18 cellular contexts compared by ENCODE assay signal in the genomic region with DNA sequence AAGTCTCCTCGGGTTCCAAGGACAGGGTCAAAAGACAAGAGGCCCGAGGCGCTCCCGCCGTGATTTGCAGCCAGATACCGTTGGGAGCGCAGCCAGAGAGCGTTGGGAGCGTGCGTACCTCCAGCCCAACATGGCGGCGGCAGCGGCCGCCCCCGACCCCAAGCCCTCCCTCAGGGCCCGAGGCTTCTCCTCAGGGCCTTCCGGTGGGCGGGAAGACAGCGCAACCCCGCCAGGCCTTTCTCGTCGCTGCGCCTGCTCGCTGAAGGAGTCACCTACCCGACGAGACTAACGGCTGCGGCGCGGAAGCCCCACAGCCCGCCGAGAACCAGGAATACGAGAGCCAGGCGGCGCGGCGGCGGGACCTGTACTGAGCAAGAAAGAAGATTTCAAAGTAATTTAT. TPM values are rescaled to one million over a fixed set of nuclear protein-coding genes. Genes with fewer than 3 reads are reported as not detected.
DNase-seq lines count a peak whose midpoint lies in the region; ATAC-seq, FAIRE-seq and TF ChIP-seq lines count a peak whose summit lies in the region.
"Had no signal": no experiment of that assay in that cellular context is flagged by ENCODE, and none has a peak within 500 bp of the region (broad histone marks: within the 10 kb centered on the region; RNA-seq: fewer than 3 reads in every experiment).

No MANE protein-coding gene starts in this region.

- ATAC-seq in K562: no peak
- ATAC-seq in stimulated activated naive CD8-positive, alpha-beta T cell treated with anti-CD3 and anti-CD28 coated beads, Interleukin-15, amount 100 ng/mL, for 72 hours: no peak
- ATAC-seq: activated CD4-positive, CD25-positive, alpha-beta regulatory T cell treated with anti-CD3 and anti-CD28 coated beads, Interleukin-2, amount 50 U/mL, for 24 hours; naive thymus-derived CD8-positive, alpha-beta T cell had no signal

- H3K79me2 ChIP-seq in K562 (ENCODE audit: control insufficient read depth, insufficient read depth, low read length): peaks cover 16% of the 10 kb centered on the region

- peaks cover 17% of the 10 kb centered on the region for H3K4me1 Mint-ChIP-seq in stimulated activated naive CD8-positive, alpha-beta T cell treated with anti-CD3 and anti-CD28 coated beads, Interleukin-15, amount 100 ng/mL, for 72 hours
- peaks cover 17% of the 10 kb centered on the region for H3K4me1 Mint-ChIP-seq in type B pancreatic cell (ENCODE audit: unreplicated experiment)

- peaks cover 14 to 28% of the 10 kb centered on the region in 2 donors for H3K9me3 Mint-ChIP-seq in stimulated activated naive CD8-positive, alpha-beta T cell treated with anti-CD3 and anti-CD28 coated beads, Interleukin-15, amount 100 ng/mL, for 72 hours
- peaks cover 6% of the 10 kb centered on the region for H3K9me3 Mint-ChIP-seq in type B pancreatic cell

- H3K27me3 Mint-ChIP-seq in stimulated activated naive CD8-positive, alpha-beta T cell treated with anti-CD3 and anti-CD28 coated beads, Interleukin-15, amount 100 ng/mL, for 72 hours: no peaks in the 10 kb centered on the region
- H3K27me3 Mint-ChIP-seq in type B pancreatic cell: no peaks in the 10 kb centered on the region

- TF ChIP-seq EP300 in K562 (IDR thresholded peaks at IDR 0.05; ENCODE audit: low read length): no peak

- no peak for TF ChIP-seq CTCF in K562 (IDR thresholded peaks at IDR 0.05 in 2 of 3, conservative IDR thresholded peaks at IDR 0.05 in 1 of 3; ENCODE audit: insufficient read depth in 2 of 3, low read depth in 1 of 3, low read length in 3 of 3)
- TF ChIP-seq CTCF in left ventricle myocardium inferior (IDR thresholded peaks at IDR 0.05; ENCODE audit: borderline replicate concordance): no peak
- TF ChIP-seq CTCF in type B pancreatic cell (conservative IDR thresholded peaks at IDR 0.05): no peak

- H3K36me3 ChIP-seq in K562 (ENCODE audit: control insufficient read depth, insufficient read depth, low read length): 0 out of 3 replicates have a peak, but pooled peaks cover under 1% of the 10 kb centered on the region
- H3K36me3 ChIP-seq in left ventricle myocardium inferior: no peaks in the 10 kb centered on the region

- H3K27me3 ChIP-seq in K562 (ENCODE audit: control insufficient read depth in 2 of 2, insufficient read depth in 2 of 2, low read length in 2 of 2): no peaks in the 10 kb centered on the region
- peaks cover 8% of the 10 kb centered on the region for H3K27me3 ChIP-seq in left ventricle myocardium inferior (ENCODE audit: low read depth)

- in situ Hi-C loops in G401 (cut with HindIII; ENCODE audit: low sequenced_read_pairs): no loop called here
- in situ Hi-C loops in K562 (cut with MboI): no loop called here

- no peaks in the 10 kb centered on the region for H3K9me1 ChIP-seq in K562 (ENCODE audit: control insufficient read depth, insufficient read depth, low read length)

- H3K27ac Mint-ChIP-seq in stimulated activated naive CD8-positive, alpha-beta T cell treated with anti-CD3 and anti-CD28 coated beads, Interleukin-15, amount 100 ng/mL, for 72 hours: no peak overlapping the region
- H3K27ac Mint-ChIP-seq in type B pancreatic cell: no peak overlapping the region

- TF ChIP-seq RAD21 in K562 (CRISPR knock-in tag; conservative IDR thresholded peaks at IDR 0.05 in 1 of 2, IDR thresholded peaks at IDR 0.05 in 1 of 2): no peak

- DNase-seq in G401 (ENCODE audit: low spot score) (peak; percentile 60), K562 (ENCODE audit: extremely low read depth in 1 of 4, low spot score in 3 of 4) (no peak), left ventricle myocardium inferior (peak; percentile 33), retina (peak; percentile 47), GM19239 (ENCODE audit: insufficient read length, low spot score) (no peak), DMS114 treated with DMSO at 0.1 percent for 48 hours (lab: John Stamatoyannopoulos, UW; ENCODE audit: unreplicated experiment) (no peak), type B pancreatic cell (ENCODE audit: extremely low spot score, unreplicated experiment) (no peak)
- DNase-seq in stimulated activated naive CD8-positive, alpha-beta T cell treated with anti-CD3 and anti-CD28 coated beads, Interleukin-15, amount 100 ng/mL, for 72 hours: no peak
- DNase-seq: activated T-cell treated with anti-CD3 and anti-CD28 coated beads for 4 hours; AML-193; DMS53; erythroblast; immature natural killer cell; Karpas-422; naive thymus-derived CD8-positive, alpha-beta T cell; NCI-H187 treated with DMSO at 0.1 percent for 48 hours; stimulated activated CD4-positive, alpha-beta T cell treated with anti-CD3 and anti-CD28 coated beads, Interleukin-15, amount 100 ng/mL, for 24 hours had no signal

- FAIRE-seq in K562 (lab: Jason Lieb, UNC): no peak
- FAIRE-seq in GM19239 (lab: Jason Lieb, UNC): no peak

- CTCF ChIA-PET in K562 (lab: Yijun Ruan, JAX; ENCODE audit: low intra/inter-chr PET ratio): no interaction called here

- intact Hi-C loops in K562 (cut with micrococcal nuclease): no loop called here
- intact Hi-C loops in left ventricle myocardium inferior (cut with micrococcal nuclease): no loop called here

- no peak overlapping the region for H3K4me3 ChIP-seq in K562
- peak overlapping the region; percentile 55 for H3K4me3 ChIP-seq in left ventricle myocardium inferior

- H4K20me1 ChIP-seq in K562 (replicated peaks; ENCODE audit: control insufficient read depth, insufficient read depth, low read length): no peaks in the 10 kb centered on the region; the same call in 1 of the 2 replicates

- peak overlapping the region; percentile 33; the same call in 1 of the 2 replicates for H3K4me2 ChIP-seq in K562 (ENCODE audit: insufficient read depth, low read length)

- no peak overlapping the region for H3K27ac ChIP-seq in K562 (ENCODE audit: extremely low read depth, low read depth, low read length)
- peak overlapping the region; percentile 64 for H3K27ac ChIP-seq in left ventricle myocardium inferior (replicated peaks)

- WGBS in K562 (ENCODE audit: insufficient coverage, low coverage, missing lambda C conversion rate): 19% methylated on average over 19 of the region's 38 CpGs

- TF ChIP-seq POLR2A in K562 (conservative IDR thresholded peaks at IDR 0.05): no peak

- BruUV-seq in K562 (replicated peaks; lab: Mats Ljungman, UMichigan): no TSS peak

- H3K4me3 Mint-ChIP-seq in stimulated activated naive CD8-positive, alpha-beta T cell treated with anti-CD3 and anti-CD28 coated beads, Interleukin-15, amount 100 ng/mL, for 72 hours: no peak overlapping the region
- H3K4me3 Mint-ChIP-seq in type B pancreatic cell: no peak overlapping the region

- H3K9me3 ChIP-seq in K562 (replicated peaks; ENCODE audit: control insufficient read depth, insufficient read depth, low read depth, low read length): peaks cover 16% of the 10 kb centered on the region
- peaks cover 15% of the 10 kb centered on the region for H3K9me3 ChIP-seq in left ventricle myocardium inferior (replicated peaks)

- H3K4me1 ChIP-seq in K562 (replicated peaks in 1 of 2; ENCODE audit: control insufficient read depth in 2 of 2, insufficient read depth in 2 of 2, low read length in 2 of 2) (peaks cover 0 to 17% of the 10 kb centered on the region in 2 experiments; a peak in 2 of 5 replicates), left ventricle myocardium inferior (peaks cover 22% of the 10 kb centered on the region)

- H2AFZ ChIP-seq in K562 (ENCODE audit: low read depth, low read length): no peak overlapping the region

- H3K9ac ChIP-seq in K562 (ENCODE audit: insufficient read depth in 1 of 2, low read depth in 2 of 2, low read length in 2 of 2): no peak overlapping the region

- H3K36me3 Mint-ChIP-seq in type B pancreatic cell: peaks cover 18% of the 10 kb centered on the region

- POLR2A ChIA-PET in K562 (lab: Yijun Ruan, JAX): interaction anchor here (0.6 kb wide), 1 partner anchor 11 kb away, joined by 3 read pairs; no protein-coding TSS in a partner anchor

RNA-seq across cellular contexts. Expression of a gene that starts 3.2 kb away (rescaled TPM):
- total RNA-seq in G401 (2014; rRNA removed; shearing (Covaris generic)): 2.6 and 3.8 TPM in 2 replicates
- total RNA-seq in K562 (2011; cell fraction: chromatin; rRNA removed; ENCODE audit: low replicate concordance): 13.7 and 31.2 TPM in 2 replicates
- 16.7 and 20.5 TPM in 2 replicates for total RNA-seq in K562 (2011; cell fraction: nucleolus; rRNA removed)
- total RNA-seq in K562 (2011; cell fraction: nucleoplasm; rRNA removed): 17.1 and 18.5 TPM in 2 replicates
- total RNA-seq in K562 (2014; rRNA removed) (5.3 and 6.6 TPM in 2 replicates), K562 (2014; rRNA removed; fragmentation: Illumina TruSeq; extraction: Trizol) (13.0 and 16.2 TPM in 2 replicates), K562 (2015; rRNA removed; fragmentation: Illumina TruSeq; extraction: Trizol) (10.1 and 11.2 TPM in 2 replicates), K562 (2021) (8.6 and 10.4 TPM in 2 replicates), left ventricle myocardium inferior (5.2 TPM), type B pancreatic cell (ENCODE audit: low replicate concordance) (10.4 and 11.3 TPM in 2 replicates)
- polyA plus RNA-seq in K562 (2011; rRNA removed) (5.9 and 6.5 TPM in 2 replicates), K562 (2014; fragmentation: Illumina TruSeq; extraction: Trizol) (2.5 and 2.9 TPM in 2 replicates), K562 (2014; fragmentation: Nextera tagmentation; extraction: Ambion mirVana) (1 to 10 TPM; 1.2 to 1.8 TPM), K562 (2014; rRNA removed) (4.8 and 5.3 TPM in 2 replicates)
- polyA plus RNA-seq in K562 (2011; cell fraction: cytosol; rRNA removed): 2.1 and 4.2 TPM in 2 replicates
- polyA plus RNA-seq in K562 (2011; cell fraction: nucleus; rRNA removed): 3.3 and 5.8 TPM in 2 replicates
- 2.1 and 2.5 TPM in 2 replicates for polyA plus RNA-seq in K562 (2012)
- polyA minus RNA-seq in K562 (2011; rRNA and poly(A)+ RNA removed): 20.6 and 26.8 TPM in 2 replicates
- 4.4 and 7.4 TPM in 2 replicates for polyA minus RNA-seq in K562 (2011; cell fraction: cytosol; rRNA and poly(A)+ RNA removed)
- 4.0 and 10.0 TPM in 2 replicates for polyA minus RNA-seq in K562 (2011; cell fraction: nucleus; rRNA and poly(A)+ RNA removed)

Comparison
In these comparisons a context has a peak if more than half of its experiments do, and no peak if none do; other contexts are left out.
1. DNase-seq: peak in G401 (single experiment), left ventricle myocardium inferior (single experiment) and retina (single experiment); none in K562 (0 of 4), GM19239 (single experiment), stimulated activated naive CD8-positive, alpha-beta T cell treated with anti-CD3 and anti-CD28 coated beads, Interleukin-15, amount 100 ng/mL, for 72 hours (0 of 2), DMS114 treated with DMSO at 0.1 percent for 48 hours (single experiment) and type B pancreatic cell (single experiment).